8 cellular contexts compared by ENCODE assay signal in genomic region chr6:27478141-27478705, GRCh38. TPM values are rescaled to one million over a fixed set of nuclear protein-coding genes. Genes with fewer than 3 reads are reported as not detected.
DNase-seq lines count a peak whose midpoint lies in the region; ATAC-seq and TF ChIP-seq lines count a peak whose summit lies in the region.

No MANE protein-coding gene starts in this region.

- TF ChIP-seq EP300 in ovary (IDR thresholded peaks at IDR 0.05), result no peak

- no peak for TF ChIP-seq CTCF in ovary (IDR thresholded peaks at IDR 0.05)

- whole genome bisulfite sequencing in esophagus, 2 donors, result 16% methylated on average over 12 of the region's 12 CpGs
- 9 to 13% (median 12%) methylated on average over 12 of the region's 12 CpGs for WGBS in ovary, 3 donors

- intact Hi-C loops in ovary (cut with DNase I), result loop anchor here in 3 of 4 donors (5.0 to 10.0 kb wide), 5 partner anchors 207 to 923 kb away; partner anchors contain the start of gene ZNF165 (in 1 of the 3)

- H3K9me3 ChIP-seq in NT2/D1 (ENCODE audit: insufficient read depth, low read length), result no peaks in the 10 kb centered on the region
- H3K9me3 ChIP-seq in esophagus (ENCODE audit: control insufficient read depth in 2 of 2, insufficient read depth in 1 of 2, low read depth in 1 of 2, low read length in 1 of 2), result no peaks in the 10 kb centered on the region
- no peaks in the 10 kb centered on the region for H3K9me3 ChIP-seq in ovary

- peak; percentile 16 for ATAC-seq in GM18498 (IDR thresholded peaks at IDR 0.05; ENCODE audit: unreplicated experiment)
- ATAC-seq in HG02610 (IDR thresholded peaks at IDR 0.05; ENCODE audit: unreplicated experiment), result peak; percentile 20

- H3K27ac ChIP-seq in esophagus (ENCODE audit: low read depth in 2 of 2, low read length in 1 of 2) (peak overlapping the region; percentile 90 to 95), ovary (peak overlapping the region; percentile 93 to 98)

- in situ Hi-C loops in ACHN (cut with HindIII; ENCODE audit: low pct_ligation_motif_present, low pct_unique_long_range_greater_than_20kb, low sequenced_read_pairs), result no loop called here

- H3K9ac ChIP-seq in NT2/D1 (ENCODE audit: insufficient read length, low read depth), result no peak overlapping the region

- H3K36me3 ChIP-seq in NT2/D1 (ENCODE audit: insufficient read depth, insufficient read length, low read length) (peaks cover 4% of the 10 kb centered on the region), esophagus (ENCODE audit: control insufficient read depth in 2 of 2, insufficient read depth in 2 of 2, low read length in 1 of 2) (no peaks in the 10 kb centered on the region), ovary (no peaks in the 10 kb centered on the region)

- TF ChIP-seq POLR2A in ovary (IDR thresholded peaks at IDR 0.05), result no peak

- H3K4me1 ChIP-seq in NT2/D1 (ENCODE audit: insufficient read depth, insufficient read length) (no peaks in the 10 kb centered on the region), esophagus (ENCODE audit: control insufficient read depth in 2 of 2, insufficient read depth in 2 of 2, low read length in 1 of 2) (no peaks in the 10 kb centered on the region), ovary (ENCODE audit: insufficient read depth) (peaks cover 2% of the 10 kb centered on the region)

- peak overlapping the region; percentile 5 for H3K4me3 ChIP-seq in NT2/D1 (ENCODE audit: insufficient read length, low read depth)
- peak overlapping the region; percentile 56 to 96 for H3K4me3 ChIP-seq in esophagus (ENCODE audit: low read depth in 1 of 2, low read length in 2 of 2)
- H3K4me3 ChIP-seq in ovary, result peak overlapping the region; percentile 88

- no peaks in the 10 kb centered on the region for H3K27me3 ChIP-seq in NT2/D1 (ENCODE audit: insufficient read depth, insufficient read length)
- H3K27me3 ChIP-seq in esophagus (ENCODE audit: control insufficient read depth in 1 of 2, insufficient read depth in 2 of 2, low read length in 2 of 2), result no peaks in the 10 kb centered on the region
- H3K27me3 ChIP-seq in ovary, result no peaks in the 10 kb centered on the region

- DNase-seq in NT2/D1 (ENCODE audit: low read depth, low spot score), result no peak
- no peak for DNase-seq in ovary
- no peak for DNase-seq in COR-L47 (lab: John Stamatoyannopoulos, UW)
- DNase-seq in ACHN, result no peak
- DNase-seq in stimulated activated CD4-positive, alpha-beta T cell treated with anti-CD3 and anti-CD28 coated beads, Interleukin-4, amount 100 ng/mL, for 1 hour, result no peak

RNA-seq across cellular contexts. Expression of gene ZNF184, which starts 5.3 kb away (rescaled TPM):
- polyA plus RNA-seq in esophagus, result 1 to 10 TPM; 1.3 to 1.6 TPM
- 10 to 100 TPM in 2 of 7 donors, 1 to 10 TPM in 5; 5.2 to 11.5 (median 8.3) TPM for total RNA-seq in ovary
- polyA plus RNA-seq in ovary, result 1 to 10 TPM; 4.4 to 5.3 TPM

Comparison
In these comparisons a context has a peak if more than half of its experiments do, and no peak if none do; other contexts are left out.
1. H3K4me3 ChIP-seq: peak in every context shown above with its lines; median percentile 88 in ovary; 76 in esophagus; 5 in NT2/D1.